Comparison of ENCODE assay signal across 6 cellular contexts in genomic region chr3:19988904-19989303, GRCh38. TPM values are rescaled to one million over a fixed set of nuclear protein-coding genes. Genes with fewer than 3 reads are reported as not detected.
"Had no signal": no experiment of that assay in that cellular context is flagged by ENCODE, and none has a peak within 500 bp of the region (broad histone marks: within the 10 kb centered on the region; RNA-seq: fewer than 3 reads in every experiment).

No MANE protein-coding gene starts in this region.

RNA-seq across cellular contexts. Expression of gene PP2D1, which starts 23.2 kb away (rescaled TPM):
- total RNA-seq: M059J, PC-3, Peyer's patch, SJCRH30, SK-MEL-5, T-cell had no signal

RNA-seq across cellular contexts. Expression of gene EFHB, which starts 54.9 kb away (rescaled TPM):
- total RNA-seq: PC-3, SJCRH30 had no signal
